In genomic region chr6:63597142-63598000, GRCh38 we compare ENCODE assay signal across 8 cellular contexts. TPM values are rescaled to one million over a fixed set of nuclear protein-coding genes. Genes with fewer than 3 reads are reported as not detected.
DNase-seq lines count a peak whose midpoint lies in the region; ATAC-seq, FAIRE-seq and TF ChIP-seq lines count a peak whose summit lies in the region.

No MANE protein-coding gene starts in this region.

- H3K56ac ChIP-seq in IMR-90 (ENCODE audit: extremely low read depth, insufficient read depth, low read length): no peak overlapping the region

- no peak overlapping the region for H4K5ac ChIP-seq in IMR-90 (ENCODE audit: low read depth, low read length)

- no peak overlapping the region for H4K91ac ChIP-seq in IMR-90 (ENCODE audit: insufficient read depth, low read depth, low read length)

- H2BK15ac ChIP-seq in IMR-90 (ENCODE audit: low read depth, low read length): no peak overlapping the region

- in situ Hi-C loops in IMR-90 (cut with MboI; ENCODE audit: low sequenced_read_pairs): loop anchor here (5.0 kb wide), 1 partner anchor 165 kb away; no protein-coding TSS in a partner anchor

- TF ChIP-seq POLR2A in IMR-90 (IDR thresholded peaks at IDR 0.05; ENCODE audit: low read depth, low read length): no peak
- no peak for TF ChIP-seq POLR2A in spleen (IDR thresholded peaks at IDR 0.05)

- peak overlapping the region; percentile 48 for H2AFZ ChIP-seq in IMR-90 (replicated peaks; ENCODE audit: low read length, poor library complexity)

- TF ChIP-seq CTCF in CD4-positive, alpha-beta T cell (IDR thresholded peaks at IDR 0.05): no peak
- TF ChIP-seq CTCF in IMR-90 (conservative IDR thresholded peaks at IDR 0.05; ENCODE audit: low read depth, low read length) (no peak), bronchial epithelial cell (IDR thresholded peaks at IDR 0.05; ENCODE audit: insufficient read depth, low read length, severe bottlenecking) (no peak), spleen (IDR thresholded peaks at IDR 0.05 in 8 of 11, conservative IDR thresholded peaks at IDR 0.05 in 3 of 11) (no peak), GM10248 (IDR thresholded peaks at IDR 0.05; ENCODE audit: control extremely low read depth, extremely low read depth, low read depth, missing control alignments) (no peak)

- H3K4ac ChIP-seq in IMR-90 (ENCODE audit: low read depth, low read length): no peak overlapping the region

- no peaks in the 10 kb centered on the region for H3K36me3 Mint-ChIP-seq in CD4-positive, alpha-beta T cell (ENCODE audit: low read depth)

- dilution Hi-C loops in IMR-90 (cut with HindIII; ENCODE audit: low sequenced_read_pairs, unreplicated experiment): no loop called here

- no peak overlapping the region for H2BK5ac ChIP-seq in IMR-90 (ENCODE audit: low read depth, low read length, poor library complexity, severe bottlenecking)

- no peak overlapping the region for H3K14ac ChIP-seq in IMR-90 (replicated peaks; ENCODE audit: low read depth, low read length)

- CTCF ChIA-PET in CD4-positive, alpha-beta T cell (lab: Charles Lee): interaction anchor here (0.6 to 2.5 kb wide), 5 partner anchors 16 to 206 kb away, joined by 4 to 31 read pairs (median 8); no protein-coding TSS in a partner anchor
- CTCF ChIA-PET in IMR-90 (lab: Yijun Ruan, JAX) (interaction anchor here (0.7 to 1.9 kb wide), 10 partner anchors 10 to 180 kb away, joined by 3 to 9 read pairs (median 3); partner anchors contain the start of gene PHF3), GM10248 (lab: Yijun Ruan, JAX) (interaction anchor here (0.8 to 6.1 kb wide), 30 partner anchors 11 to 271 kb away, joined by 3 to 120 read pairs (median 7); partner anchors contain the start of gene PHF3)

- no peaks in the 10 kb centered on the region for H3K27me3 ChIP-seq in CD4-positive, alpha-beta T cell (ENCODE audit: control insufficient read depth, insufficient read depth, low read length)
- no peaks in the 10 kb centered on the region for H3K27me3 ChIP-seq in IMR-90 (ENCODE audit: control insufficient read depth, insufficient read depth, low read length)
- H3K27me3 ChIP-seq in bronchial epithelial cell (ENCODE audit: control insufficient read depth, insufficient read depth, low read length): no peaks in the 10 kb centered on the region
- H3K27me3 ChIP-seq in mucosa of rectum (ENCODE audit: control insufficient read depth in 2 of 2, insufficient read depth in 2 of 2, low read length in 2 of 2): no peaks in the 10 kb centered on the region
- no peaks in the 10 kb centered on the region for H3K27me3 ChIP-seq in spleen (replicated peaks in 1 of 7)

- H3K4me2 ChIP-seq in IMR-90 (ENCODE audit: low read depth, low read length): peak overlapping the region; percentile 99

- no peak overlapping the region for H4K8ac ChIP-seq in IMR-90 (ENCODE audit: low read depth in 2 of 2, low read length in 2 of 2)

- H3K23ac ChIP-seq in IMR-90 (ENCODE audit: low read depth, low read length): no peak overlapping the region

- no peaks in the 10 kb centered on the region for H3K9me3 ChIP-seq in CD4-positive, alpha-beta T cell (ENCODE audit: control insufficient read depth, low read length)
- no peaks in the 10 kb centered on the region for H3K9me3 ChIP-seq in IMR-90 (ENCODE audit: control insufficient read depth, insufficient read depth, low read length)
- no peaks in the 10 kb centered on the region for H3K9me3 ChIP-seq in mucosa of rectum (ENCODE audit: control insufficient read depth in 2 of 2, low read length in 2 of 2)
- H3K9me3 ChIP-seq in spleen: no peaks in the 10 kb centered on the region

- POLR2A ChIA-PET in CD4-positive, alpha-beta T cell (lab: Charles Lee): interaction anchor here (1.9 to 2.4 kb wide), 4 partner anchors 20 to 167 kb away, joined by 4 to 23 read pairs (median 12); partner anchors contain the start of gene PHF3
- POLR2A ChIA-PET in IMR-90 (lab: Charles Lee; ENCODE audit: unreplicated experiment) (no interaction called here), GM10248 (lab: Yijun Ruan, JAX) (interaction anchor here (0.7 to 1.5 kb wide), 2 partner anchors 20 to 21 kb away, joined by 3 read pairs; no protein-coding TSS in a partner anchor)

- no peak overlapping the region for H2BK120ac ChIP-seq in IMR-90 (ENCODE audit: low read depth, low read length)

- H3K4me3 Mint-ChIP-seq in CD4-positive, alpha-beta T cell: peak overlapping the region; percentile 87

- H3K27ac Mint-ChIP-seq in CD4-positive, alpha-beta T cell: no peak overlapping the region

- no peak overlapping the region for H3K27ac ChIP-seq in CD4-positive, alpha-beta T cell (ENCODE audit: low read depth, low read length)
- no peak overlapping the region for H3K27ac ChIP-seq in IMR-90 (ENCODE audit: insufficient read depth, low read length)
- peak overlapping the region in 1 of 2 donors; percentile 29 for H3K27ac ChIP-seq in mucosa of rectum (ENCODE audit: low read depth in 2 of 2, low read length in 2 of 2)
- H3K27ac ChIP-seq in spleen: no peak overlapping the region

- no TSS peak for BruUV-seq in IMR-90 (replicated peaks; lab: Mats Ljungman, UMichigan)

- no peak for TF ChIP-seq RAD21 in IMR-90 (IDR thresholded peaks at IDR 0.05; ENCODE audit: low read length)

- H3K36me3 ChIP-seq in IMR-90 (ENCODE audit: control insufficient read depth, insufficient read depth, low read length) (no peaks in the 10 kb centered on the region), bronchial epithelial cell (ENCODE audit: control insufficient read depth, insufficient read depth, low read length) (no peaks in the 10 kb centered on the region), mucosa of rectum (ENCODE audit: control insufficient read depth in 2 of 2, insufficient read depth in 2 of 2, low read length in 2 of 2) (no peaks in the 10 kb centered on the region), spleen (no peaks in the 10 kb centered on the region)

- no peak for ATAC-seq in CD4-positive, alpha-beta T cell (ENCODE audit: poor library complexity)
- peak; percentile 52 for ATAC-seq in IMR-90 (ENCODE audit: low read depth)

- H3K9me3 Mint-ChIP-seq in CD4-positive, alpha-beta T cell: no peaks in the 10 kb centered on the region

- no peak overlapping the region for H2AK9ac ChIP-seq in IMR-90 (replicated peaks; ENCODE audit: low read depth, low read length, poor library complexity)

- no peak for DNase-seq in CD4-positive, alpha-beta T cell
- DNase-seq in IMR-90 (no peak), bronchial epithelial cell (ENCODE audit: low read depth) (peak; percentile 68), spleen (no peak), NCI-H2171 (lab: John Stamatoyannopoulos, UW) (no peak), GM19238 (ENCODE audit: insufficient read length, low spot score) (no peak), GM10248 (ENCODE audit: extremely low spot score) (no peak)

- H4K20me1 ChIP-seq in IMR-90 (ENCODE audit: insufficient read depth, low read length): no peaks in the 10 kb centered on the region

- H3K9me1 ChIP-seq in IMR-90 (ENCODE audit: insufficient read depth, low read length): no peaks in the 10 kb centered on the region

- no peak for FAIRE-seq in bronchial epithelial cell (lab: Jason Lieb, UNC)

- peak overlapping the region; percentile 66; the same call in 1 of the 2 replicates for H3K4me3 ChIP-seq in IMR-90 (ENCODE audit: insufficient read depth, low read depth, low read length)
- peak overlapping the region; percentile 50 for H3K4me3 ChIP-seq in bronchial epithelial cell (ENCODE audit: low read depth, low read length)
- H3K4me3 ChIP-seq in mucosa of rectum (ENCODE audit: low read length in 2 of 2): peak overlapping the region; percentile 77 to 92
- peak overlapping the region in 3 of 8 donors; percentile 33 to 69 (median 49) for H3K4me3 ChIP-seq in spleen

- H3K4me1 Mint-ChIP-seq in CD4-positive, alpha-beta T cell (ENCODE audit: low read depth): peaks cover 15% of the 10 kb centered on the region

- H3K9ac ChIP-seq in IMR-90 (ENCODE audit: low read depth, low read length) (no peak overlapping the region), mucosa of rectum (ENCODE audit: low read depth in 1 of 2, low read length in 2 of 2) (peak overlapping the region in 1 of 2 donors; percentile 69)

- H3K18ac ChIP-seq in IMR-90 (ENCODE audit: low read depth, low read length): no peak overlapping the region

- H2AK5ac ChIP-seq in IMR-90 (ENCODE audit: low read depth, low read length): no peak overlapping the region

- H2BK20ac ChIP-seq in IMR-90 (ENCODE audit: low read depth, low read length): no peak overlapping the region

- WGBS in IMR-90 (ENCODE audit: extremely low coverage in 2 of 2, insufficient read length in 1 of 2), 2 experiments: no CpG with 5 or more reads among the region's 5 CpGs
- 67 to 72% (median 68%) methylated on average over 5 of the region's 5 CpGs for WGBS in spleen, 5 donors

- no peaks in the 10 kb centered on the region for H3K79me1 ChIP-seq in IMR-90 (ENCODE audit: low read depth in 1 of 2, low read length in 2 of 2)

- intact Hi-C loops in CD4-positive, alpha-beta T cell (cut with DNase I, micrococcal nuclease): loop anchor here in 1 of 2 experiments (5.0 kb wide), 2 partner anchors 40 to 90 kb away; partner anchors contain the start of gene PHF3
- intact Hi-C loops in IMR-90 (cut with micrococcal nuclease) (no loop called here), spleen (cut with DNase I; ENCODE audit: low total_unique reads) (no loop called here)

- no peaks in the 10 kb centered on the region for H3K4me1 ChIP-seq in IMR-90 (ENCODE audit: control insufficient read depth, insufficient read depth, low read length)
- H3K4me1 ChIP-seq in mucosa of rectum (ENCODE audit: control insufficient read depth in 2 of 2, insufficient read depth in 2 of 2, low read length in 2 of 2): peaks cover 0 to 5% of the 10 kb centered on the region in 2 donors
- H3K4me1 ChIP-seq in spleen: peaks cover 0 to 18% (median 14%) of the 10 kb centered on the region in 6 donors

- H3K27me3 Mint-ChIP-seq in CD4-positive, alpha-beta T cell: peaks cover 18% of the 10 kb centered on the region

RNA-seq across cellular contexts. Expression of gene PTP4A1, which starts 25.1 kb away (rescaled TPM):
- 100 to 1,000 TPM; 254 to 258 TPM for total RNA-seq in CD4-positive, alpha-beta T cell
- 53.1 and 60.0 TPM in 2 replicates for total RNA-seq in IMR-90 (2012; rRNA removed)
- polyA plus RNA-seq in IMR-90 (2012; rRNA removed): 16.2 and 31.2 TPM in 2 replicates
- polyA plus RNA-seq in IMR-90 (2012; cell fraction: cytosol; rRNA removed): 1.1 and 3.1 TPM in 2 replicates
- 1.3 and 21.9 TPM in 2 replicates for polyA plus RNA-seq in IMR-90 (2012; cell fraction: nucleus; rRNA removed; ENCODE audit: low replicate concordance)
- 181 and 234 TPM in 2 replicates for total RNA-seq in bronchial epithelial cell
- 10 to 100 TPM; 26.6 to 46.1 (median 29.7) TPM for total RNA-seq in spleen
- polyA plus RNA-seq in spleen: 10 to 100 TPM in 2 of 3 donors, 1 to 10 TPM in 1; 6.8 to 14.5 (median 12.5) TPM

RNA-seq across cellular contexts. Expression of gene PHF3, which starts 38.2 kb away (rescaled TPM):
- total RNA-seq in CD4-positive, alpha-beta T cell: 100 to 1,000 TPM; 125 to 136 TPM
- total RNA-seq in IMR-90 (2012; rRNA removed) (27.8 and 46.9 TPM in 2 replicates), bronchial epithelial cell (33.2 and 36.3 TPM in 2 replicates), spleen (100 to 1,000 TPM in 1 of 7 donors, 10 to 100 TPM in 6; 66.5 to 111 (median 77.1) TPM)
- polyA plus RNA-seq in IMR-90 (2012; rRNA removed) (5.4 and 5.6 TPM in 2 replicates), spleen (1 to 10 TPM; 7.5 to 9.5 (median 7.7) TPM)
- polyA plus RNA-seq in IMR-90 (2012; cell fraction: cytosol; rRNA removed): 1.0 and 1.2 TPM in 2 replicates
- 1.3 and 10.1 TPM in 2 replicates for polyA plus RNA-seq in IMR-90 (2012; cell fraction: nucleus; rRNA removed; ENCODE audit: low replicate concordance)
